ENCODE assay signal across 1 cellular context in genomic region chrX:52934704-52935468, GRCh38.
A peak's percentile ranks its signal among the peaks of the same experiment; 100 is the strongest.
TF ChIP-seq lines count a peak whose summit lies in the region.

No MANE protein-coding gene starts in this region.

TF ChIP-seq in HepG2, 621 proteins besides CTCF, POLR2A, EP300 and RAD21 (continued from another document and continues in another):
- no peak for TF ChIP-seq FOXP4 (CRISPR knock-in tag; IDR thresholded peaks at IDR 0.05)
- no peak for TF ChIP-seq SNAPC5 (CRISPR knock-in tag; IDR thresholded peaks at IDR 0.05; ENCODE audit: borderline replicate concordance)
- 0 out of 2 replicates have a peak, but pooled peaks have one; percentile 50 for TF ChIP-seq CBFB (CRISPR knock-in tag; IDR thresholded peaks at IDR 0.05)
- TF ChIP-seq ZNF101 (CRISPR knock-in tag; IDR thresholded peaks at IDR 0.05; ENCODE audit: borderline replicate concordance, low read depth), result no peak
- no peak for TF ChIP-seq ZNF24 (IDR thresholded peaks at IDR 0.05)
- no peak for TF ChIP-seq DBP (CRISPR knock-in tag; IDR thresholded peaks at IDR 0.05; ENCODE audit: not compliant biosample characterization)
- TF ChIP-seq DMTF1 (CRISPR knock-in tag; IDR thresholded peaks at IDR 0.05), result no peak
- TF ChIP-seq ZNF597 (CRISPR knock-in tag; IDR thresholded peaks at IDR 0.05), result no peak
- no peak for TF ChIP-seq ZNF790 (CRISPR knock-in tag; IDR thresholded peaks at IDR 0.05; ENCODE audit: borderline replicate concordance)
- 0 out of 2 replicates have a peak, but pooled peaks have one; percentile 7 for TF ChIP-seq IRX3 (CRISPR knock-in tag; IDR thresholded peaks at IDR 0.05; ENCODE audit: borderline replicate concordance, low read depth)
- no peak; the same call in 1 of the 2 replicates for TF ChIP-seq ARNTL (CRISPR knock-in tag; IDR thresholded peaks at IDR 0.05)
- no peak for TF ChIP-seq TAF15 (IDR thresholded peaks at IDR 0.05; ENCODE audit: low read depth, low read length, poor library complexity, severe bottlenecking)
- TF ChIP-seq ATF5 (CRISPR knock-in tag; IDR thresholded peaks at IDR 0.05; ENCODE audit: low read depth), result no peak
- TF ChIP-seq ISX (CRISPR knock-in tag; conservative IDR thresholded peaks at IDR 0.05), result no peak
- no peak for TF ChIP-seq ZNF737 (CRISPR knock-in tag; IDR thresholded peaks at IDR 0.05; ENCODE audit: borderline replicate concordance)
- no peak for TF ChIP-seq ZNF407 (CRISPR knock-in tag; IDR thresholded peaks at IDR 0.05; ENCODE audit: not compliant biosample characterization)
- TF ChIP-seq ZSCAN25 (CRISPR knock-in tag; IDR thresholded peaks at IDR 0.05), result peak; percentile 99
- TF ChIP-seq YEATS2 (CRISPR knock-in tag; IDR thresholded peaks at IDR 0.05; ENCODE audit: borderline replicate concordance), result peak; percentile 58; the same call in 1 of the 2 replicates
- no peak for TF ChIP-seq ZMAT5 (CRISPR knock-in tag; IDR thresholded peaks at IDR 0.05; ENCODE audit: borderline replicate concordance, low read depth)
- peak; percentile 71 for TF ChIP-seq SMAD3 (CRISPR knock-in tag; IDR thresholded peaks at IDR 0.05)
- no peak for TF ChIP-seq CEBPZ (IDR thresholded peaks at IDR 0.05; ENCODE audit: low read length)
- TF ChIP-seq TAF1 (CRISPR knock-in tag; IDR thresholded peaks at IDR 0.05), result peak; percentile 74
- TF ChIP-seq ZNF138 (CRISPR knock-in tag; IDR thresholded peaks at IDR 0.05; ENCODE audit: low read depth), result no peak
- no peak for TF ChIP-seq FOXO4 (CRISPR knock-in tag; conservative IDR thresholded peaks at IDR 0.05)
- TF ChIP-seq PRDM10 (CRISPR knock-in tag; IDR thresholded peaks at IDR 0.05; ENCODE audit: low read depth), result no peak
- TF ChIP-seq HDAC1 (CRISPR knock-in tag; IDR thresholded peaks at IDR 0.05), result peak; percentile 57
- TF ChIP-seq TBX3 (IDR thresholded peaks at IDR 0.05; ENCODE audit: borderline replicate concordance), result 0 out of 2 replicates have a peak, but pooled peaks have one; percentile 45
- TF ChIP-seq ZNF550 (CRISPR knock-in tag; IDR thresholded peaks at IDR 0.05; ENCODE audit: borderline replicate concordance), result no peak
